ENCODE assay signal across 1 cellular context in the genomic region with DNA sequence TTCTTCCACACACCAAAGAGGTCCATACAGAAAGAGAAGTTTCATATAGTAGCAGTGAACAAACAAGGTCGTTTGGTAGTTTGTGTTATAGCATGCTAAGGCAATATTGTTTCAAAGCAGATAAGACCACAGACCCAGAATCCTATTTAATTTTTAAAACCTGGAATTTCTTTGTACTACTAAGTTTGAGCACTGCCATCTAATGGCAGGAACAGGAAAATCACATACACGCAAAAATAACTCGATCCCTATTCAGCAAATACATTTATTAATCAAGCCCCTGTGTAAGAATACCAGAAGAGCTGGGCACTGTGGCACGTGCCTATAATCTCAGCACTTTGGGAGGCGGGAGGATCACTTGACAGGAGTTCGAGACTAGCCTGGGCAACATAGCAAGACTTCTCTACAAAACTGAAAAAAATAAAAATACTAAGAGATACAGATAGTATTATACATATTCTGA.
TF ChIP-seq lines count a peak whose summit lies in the region.

No MANE protein-coding gene starts in this region.

TF ChIP-seq in GM12878, 131 proteins besides CTCF, POLR2A, EP300 and RAD21:
- TF ChIP-seq SMC3 (IDR thresholded peaks at IDR 0.05; ENCODE audit: borderline replicate concordance, low read length) (peak; percentile 37; the same call in 1 of the 2 replicates), BHLHE40 (IDR thresholded peaks at IDR 0.05; ENCODE audit: borderline replicate concordance in 1 of 2, low read depth in 2 of 2, low read length in 1 of 2) (peak; percentile 32 to 64; a peak in 2 of 4 replicates), ZZZ3 (IDR thresholded peaks at IDR 0.05; ENCODE audit: control insufficient read depth, insufficient read length, low read depth) (no peak)
